19 cellular contexts compared by ENCODE assay signal in the genomic region with DNA sequence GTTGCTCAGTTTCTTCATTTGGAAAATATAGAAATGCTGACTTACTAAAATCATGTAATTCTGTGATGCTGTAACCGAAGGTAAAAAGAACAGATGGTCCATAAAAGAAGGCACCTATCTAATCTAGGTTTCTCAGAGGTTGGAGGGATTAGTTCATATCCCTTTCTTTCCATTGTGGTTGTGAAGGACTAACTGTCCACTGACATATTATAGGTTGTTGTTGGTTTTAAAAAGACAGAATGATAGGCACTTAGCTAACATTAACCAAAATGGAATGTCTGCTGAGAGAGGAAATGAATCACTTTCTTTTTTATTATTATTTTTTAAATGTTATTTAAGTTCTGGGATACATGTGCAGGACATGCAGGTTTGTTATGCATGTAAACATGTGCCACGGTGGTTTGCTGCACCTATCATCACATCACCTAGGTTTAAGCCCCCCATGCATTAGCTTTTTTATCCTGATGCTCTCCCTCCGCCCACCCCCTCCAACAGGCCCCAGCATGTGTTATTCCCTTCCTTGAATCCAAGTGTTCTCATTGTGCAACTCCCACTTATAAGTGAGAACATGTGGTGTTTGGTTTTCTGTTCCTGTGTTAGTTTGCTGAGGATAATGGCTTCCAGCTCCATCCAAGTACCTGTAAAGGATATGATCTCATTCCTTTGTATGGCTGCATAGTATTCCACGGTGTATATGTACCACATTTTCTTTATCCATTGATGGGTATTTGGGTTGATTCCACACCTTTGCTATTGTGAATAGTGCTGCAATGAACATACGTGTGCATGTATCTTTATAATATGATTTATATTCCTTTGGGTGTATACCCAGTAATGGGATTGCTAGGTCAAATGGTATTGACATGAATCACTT. TPM values are rescaled to one million over a fixed set of nuclear protein-coding genes. Genes with fewer than 3 reads are reported as not detected.
DNase-seq lines count a peak whose midpoint lies in the region; ATAC-seq, FAIRE-seq and TF ChIP-seq lines count a peak whose summit lies in the region.
"Had no signal": no experiment of that assay in that cellular context is flagged by ENCODE, and none has a peak within 500 bp of the region (broad histone marks: within the 10 kb centered on the region; RNA-seq: fewer than 3 reads in every experiment).

No MANE protein-coding gene starts in this region.

- no peaks in the 10 kb centered on the region for H3K4me1 ChIP-seq in aorta (ENCODE audit: control insufficient read depth in 1 of 2, insufficient read depth in 2 of 2, low read length in 2 of 2)
- H3K4me1 ChIP-seq in left lung, result no peaks in the 10 kb centered on the region
- H3K4me1 ChIP-seq: gastrocnemius medialis, Peyer's patch had no signal

- H3K27me3 ChIP-seq in brain microvascular endothelial cell (replicated peaks) (no peaks in the 10 kb centered on the region), aorta (ENCODE audit: control insufficient read depth in 1 of 2, insufficient read depth in 2 of 2, low read length in 1 of 2) (no peaks in the 10 kb centered on the region), left lung (peaks cover 0 to 15% of the 10 kb centered on the region in 2 donors)
- H3K27me3 ChIP-seq: gastrocnemius medialis, Peyer's patch, vagina had no signal

- 73 to 75% methylated on average over 5 of the region's 5 CpGs for WGBS in aorta, 2 donors

- no peaks in the 10 kb centered on the region for H3K9me3 ChIP-seq in aorta (ENCODE audit: control insufficient read depth, low read length)
- peaks cover 0 to 13% of the 10 kb centered on the region in 2 donors for H3K9me3 ChIP-seq in left lung
- H3K9me3 ChIP-seq: gastrocnemius medialis, vagina had no signal

- TF ChIP-seq CTCF in AG09309 (IDR thresholded peaks at IDR 0.05; ENCODE audit: control insufficient read depth, insufficient read depth, low read depth, low read length, missing control alignments) (no peak), brain microvascular endothelial cell (IDR thresholded peaks at IDR 0.05; ENCODE audit: low read depth, low read length, missing control alignments) (no peak), left lung (IDR thresholded peaks at IDR 0.05) (no peak)

- intact Hi-C loops in aorta (cut with DNase I) (no loop called here), left lung (cut with DNase I) (no loop called here)

- no peak overlapping the region for H3K4me3 ChIP-seq in AG09309 (ENCODE audit: control insufficient read depth, low read depth, low read length)
- H3K4me3 ChIP-seq in brain microvascular endothelial cell (ENCODE audit: low read depth, low read length), result no peak overlapping the region
- H3K4me3 ChIP-seq in aorta (ENCODE audit: low read length in 2 of 2), result no peak overlapping the region
- no peak overlapping the region for H3K4me3 ChIP-seq in left lung
- H3K4me3 ChIP-seq: gastrocnemius medialis, Peyer's patch, vagina had no signal

- peak; percentile 25 for DNase-seq in AG09309 (ENCODE audit: low read depth)
- peak; percentile 74 for DNase-seq in HT1080 (ENCODE audit: low read depth)
- DNase-seq in brain microvascular endothelial cell, result peak; percentile 18
- DNase-seq in glomerular visceral epithelial cell (ENCODE audit: extremely low spot score), result peak; percentile 0
- DNase-seq in aorta, result no peak
- DNase-seq in left lung, result no peak
- no peak for DNase-seq in NCI-H1048 (lab: John Stamatoyannopoulos, UW)
- no peak for DNase-seq in RCC 7860 (ENCODE audit: low spot score)
- DNase-seq: activated T-cell treated with anti-CD3 and anti-CD28 coated beads, Interleukin-2, amount 50 U/mL, for 1 hour; caudate nucleus; effector memory CD8-positive, alpha-beta T cell; gastrocnemius medialis; KG1; NCI-H1105 treated with DMSO at 0.1 percent for 48 hours; Peyer's patch; right cardiac atrium had no signal

- H3K27ac ChIP-seq in brain microvascular endothelial cell (peak overlapping the region; percentile 35), aorta (ENCODE audit: low read depth in 1 of 2, low read length in 2 of 2) (no peak overlapping the region), left lung (no peak overlapping the region)
- H3K27ac ChIP-seq: gastrocnemius medialis, Peyer's patch, vagina had no signal

- in situ Hi-C loops in brain microvascular endothelial cell (cut with HindIII; ENCODE audit: low pct_ligation_motif_present, low sequenced_read_pairs), result no loop called here

- ATAC-seq in aorta (ENCODE audit: low FRiP score) (no peak), left lung (no peak)
- ATAC-seq: activated naive CD4-positive, alpha-beta T cell treated with anti-CD3 and anti-CD28 coated beads, Interleukin-2, amount 50 U/mL, for 72 hours; effector memory CD8-positive, alpha-beta T cell; gastrocnemius medialis; right cardiac atrium had no signal

- FAIRE-seq in RCC 7860 (lab: Jason Lieb, UNC), result no peak
- FAIRE-seq: TTC549 had no signal

- no peaks in the 10 kb centered on the region for H3K36me3 ChIP-seq in brain microvascular endothelial cell (replicated peaks)
- no peaks in the 10 kb centered on the region for H3K36me3 ChIP-seq in aorta (ENCODE audit: control insufficient read depth in 1 of 2, insufficient read depth in 2 of 2, low read length in 1 of 2)
- no peaks in the 10 kb centered on the region for H3K36me3 ChIP-seq in left lung
- H3K36me3 ChIP-seq: gastrocnemius medialis, Peyer's patch, vagina had no signal

RNA-seq across cellular contexts. Expression of gene ALDH1A2, which starts 45.8 kb away (rescaled TPM):
- not detected in 2 replicates for total RNA-seq in HT1080 (2014; rRNA removed; shearing (Covaris generic))
- 0.03 TPM in 1 of 2 replicates, not detected in the other for polyA plus RNA-seq in HT1080 (2015; cell fraction: cytosol; rRNA removed)
- polyA plus RNA-seq in HT1080 (2015; cell fraction: nucleus; rRNA removed), result not detected in 2 replicates
- 10 to 100 TPM in 1 of 2 donors, 1 to 10 TPM in 1; 5.9 to 10.0 TPM for total RNA-seq in aorta
- 10 to 100 TPM in 1 of 2 donors, 1 to 10 TPM in 1; 3.8 to 15.1 TPM for polyA plus RNA-seq in aorta
- total RNA-seq in left lung, result 10 to 100 TPM in 1 of 2 donors, 1 to 10 TPM in 1; 3.7 to 26.6 TPM
- total RNA-seq: activated naive CD4-positive, alpha-beta T cell treated with anti-CD3 and anti-CD28 coated beads, Interleukin-2, amount 50 U/mL, for 72 hours had no signal

Comparison
In these comparisons a context has a peak if more than half of its experiments do, and no peak if none do; other contexts are left out.
1. DNase-seq: peak in AG09309 (single experiment), HT1080 (single experiment), brain microvascular endothelial cell (single experiment) and glomerular visceral epithelial cell (single experiment); none in aorta (0 of 2), left lung (0 of 2), NCI-H1048 (single experiment) and RCC 7860 (single experiment).